ENCODE assay signal across 22 cellular contexts in genomic region chr16:13529193-13529982, GRCh38.
"Had no signal": no experiment of that assay in that cellular context is flagged by ENCODE, and none has a peak within 500 bp of the region (broad histone marks: within the 10 kb centered on the region; RNA-seq: fewer than 3 reads in every experiment).

No MANE protein-coding gene starts in this region.

- DNase-seq: activated CD4-positive, alpha-beta T cell treated with anti-CD3 and anti-CD28 coated beads, Interleukin-2, amount 10 ng/mL, durations not matched to agents 24 days and 14 days; activated CD4-positive, CD25-positive, alpha-beta regulatory T cell; activated CD8-positive, alpha-beta memory T cell treated with anti-CD3 and anti-CD28 coated beads, Interleukin-2, amount 50 U/mL, for 4 hours; activated naive CD4-positive, alpha-beta T cell treated with anti-CD3 and anti-CD28 coated beads for 36 hours; activated T-cell treated with anti-CD3 and anti-CD28 coated beads, Interleukin-2, amount 50 U/mL, for 4 hours; body of pancreas; dermis blood vessel endothelial cell; effector memory CD4-positive, alpha-beta T cell; foreskin fibroblast; hippocampal formation; islet precursor cell; left lung; mammary epithelial cell; nephron progenitor cell; occipital lobe; posterior cingulate gyrus; right cardiac atrium; stimulated activated CD4-positive, alpha-beta T cell treated with anti-CD3 and anti-CD28 coated beads, Interleukin-2, amount 100 ng/mL, for 48 hours; stomach; T-cell; trophoblast cell had no signal

- H3K27me3 ChIP-seq: body of pancreas, left lung, stomach had no signal

- H3K9me3 ChIP-seq: body of pancreas, left lung had no signal

- H3K27ac ChIP-seq: body of pancreas, left lung, skin epidermis, stomach had no signal

- ATAC-seq: activated T-cell treated with anti-CD3 and anti-CD28 coated beads, Interleukin-2, amount 50 U/mL, for 4 hours; body of pancreas; left lung; right cardiac atrium; T-cell had no signal

- H3K36me3 ChIP-seq: left lung, stomach had no signal

- H3K4me1 ChIP-seq: body of pancreas, left lung, stomach had no signal

- H3K4me3 ChIP-seq: body of pancreas, left lung, skin epidermis, stomach had no signal
